In genomic region chr11:12182650-12183511, GRCh38 we compare ENCODE assay signal across 8 cellular contexts.
DNase-seq lines count a peak whose midpoint lies in the region; ATAC-seq and TF ChIP-seq lines count a peak whose summit lies in the region.

No MANE protein-coding gene starts in this region.

- H3K27ac Mint-ChIP-seq in activated T-cell treated with anti-CD3 and anti-CD28 coated beads, Interleukin-2, amount 50 U/mL, for 24 hours = no peak overlapping the region

- TF ChIP-seq CTCF in astrocyte of the cerebellum (IDR thresholded peaks at IDR 0.05; ENCODE audit: low read depth, low read length, missing control alignments) = no peak

- H3K27me3 Mint-ChIP-seq in activated T-cell treated with anti-CD3 and anti-CD28 coated beads, Interleukin-2, amount 50 U/mL, for 24 hours = no peaks in the 10 kb centered on the region

- H3K36me3 Mint-ChIP-seq in activated T-cell treated with anti-CD3 and anti-CD28 coated beads, Interleukin-2, amount 50 U/mL, for 24 hours (ENCODE audit: low read depth) = peaks cover 14% of the 10 kb centered on the region

- no peak overlapping the region for H3K4me3 Mint-ChIP-seq in activated T-cell treated with anti-CD3 and anti-CD28 coated beads, Interleukin-2, amount 50 U/mL, for 24 hours

- intact Hi-C loops in Right ventricle myocardium inferior (cut with DNase I) (loop anchor here (5.0 kb wide), 1 partner anchor 39 kb away; no protein-coding TSS in a partner anchor), cardiac septum (cut with DNase I) (no loop called here)

- peaks cover 48% of the 10 kb centered on the region for H3K4me1 Mint-ChIP-seq in activated T-cell treated with anti-CD3 and anti-CD28 coated beads, Interleukin-2, amount 50 U/mL, for 24 hours (ENCODE audit: low read depth)

- in situ Hi-C loops in astrocyte of the cerebellum (cut with HindIII; ENCODE audit: low sequenced_read_pairs) = no loop called here

- ATAC-seq in Right ventricle myocardium inferior (peak; percentile 67), GM18511 (IDR thresholded peaks at IDR 0.05; ENCODE audit: unreplicated experiment) (no peak), HG03342 (IDR thresholded peaks at IDR 0.05; ENCODE audit: unreplicated experiment) (no peak), GM21360 (IDR thresholded peaks at IDR 0.05; ENCODE audit: unreplicated experiment) (no peak)

- peaks cover 4% of the 10 kb centered on the region for H3K9me3 Mint-ChIP-seq in activated T-cell treated with anti-CD3 and anti-CD28 coated beads, Interleukin-2, amount 50 U/mL, for 24 hours

- DNase-seq in Right ventricle myocardium inferior (ENCODE audit: missing footprints) = no peak
- DNase-seq in cardiac septum (ENCODE audit: low spot score) = no peak
- peak; percentile 96 for DNase-seq in astrocyte of the cerebellum (ENCODE audit: low read depth)
- peak; percentile 100 for DNase-seq in kidney glomerular epithelial cell (lab: John Stamatoyannopoulos, UW)
- no peak for DNase-seq in activated T-cell treated with anti-CD3 and anti-CD28 coated beads, Interleukin-2, amount 50 U/mL, for 24 hours

- no peak overlapping the region for H3K4me3 ChIP-seq in astrocyte of the cerebellum (ENCODE audit: low read depth, low read length)

Comparison
In these comparisons a context has a peak if more than half of its experiments do, and no peak if none do; other contexts are left out.
1. DNase-seq: peak in astrocyte of the cerebellum (single experiment) and kidney glomerular epithelial cell (single experiment); none in Right ventricle myocardium inferior (single experiment), cardiac septum (single experiment) and activated T-cell treated with anti-CD3 and anti-CD28 coated beads, Interleukin-2, amount 50 U/mL, for 24 hours (single experiment).